ENCODE assay signal across 7 cellular contexts in genomic region chr9:66701411-66702377, GRCh38.
DNase-seq lines count a peak whose midpoint lies in the region; ATAC-seq lines count a peak whose summit lies in the region.
"Not testable (repeated sequence)": the region's sequence is repeated elsewhere in the genome, so short reads cannot be mapped to it uniquely, and the experiment has no call there.

No MANE protein-coding gene starts in this region.

- H3K27ac Mint-ChIP-seq in stimulated activated memory B cell treated with anti-CD40 and anti-IgM and Interleukin-4, amounts not matched to agents 10 μg/mL and 1 μg/mL and 100 μg/mL, for 72 hours: not testable (repeated sequence)

- H3K27me3 ChIP-seq in MG63: not testable (repeated sequence)

- peak; percentile 2 for DNase-seq in MG63
- DNase-seq in activated T-cell treated with anti-CD3 and anti-CD28 coated beads, Interleukin-2, amount 50 U/mL, for 4 hours: not testable (repeated sequence)

- not testable (repeated sequence) for H3K36me3 ChIP-seq in MG63

- not testable (repeated sequence) for H3K4me1 Mint-ChIP-seq in activated T-cell treated with anti-CD3 and anti-CD28 coated beads, Interleukin-2, amount 50 U/mL, for 4 hours (ENCODE audit: low read depth); stimulated activated memory B cell treated with anti-CD40 and anti-IgM and Interleukin-4, amounts not matched to agents 10 μg/mL and 1 μg/mL and 100 μg/mL, for 72 hours

- ATAC-seq in GM18907 (IDR thresholded peaks at IDR 0.05; ENCODE audit: unreplicated experiment) (peak; percentile 53), GM21447 (IDR thresholded peaks at IDR 0.05; ENCODE audit: unreplicated experiment) (peak; percentile 56), HG02884 (IDR thresholded peaks at IDR 0.05; ENCODE audit: unreplicated experiment) (peak; percentile 43), esophagus mucosa (peak; percentile 76)
- ATAC-seq in activated T-cell treated with anti-CD3 and anti-CD28 coated beads, Interleukin-2, amount 50 U/mL, for 4 hours: peak; percentile 48 to 74
- peak; percentile 24 for ATAC-seq in stimulated activated memory B cell treated with anti-CD40 and anti-IgM and Interleukin-4, amounts not matched to agents 10 μg/mL and 1 μg/mL and 100 μg/mL, for 72 hours

- H3K9me3 ChIP-seq in MG63: not testable (repeated sequence)

- H3K4me3 ChIP-seq in MG63: not testable (repeated sequence)

- not testable (repeated sequence) for H3K36me3 Mint-ChIP-seq in activated T-cell treated with anti-CD3 and anti-CD28 coated beads, Interleukin-2, amount 50 U/mL, for 4 hours (ENCODE audit: insufficient read depth); stimulated activated memory B cell treated with anti-CD40 and anti-IgM and Interleukin-4, amounts not matched to agents 10 μg/mL and 1 μg/mL and 100 μg/mL, for 72 hours

- H3K27me3 Mint-ChIP-seq in activated T-cell treated with anti-CD3 and anti-CD28 coated beads, Interleukin-2, amount 50 U/mL, for 4 hours (ENCODE audit: low read depth); stimulated activated memory B cell treated with anti-CD40 and anti-IgM and Interleukin-4, amounts not matched to agents 10 μg/mL and 1 μg/mL and 100 μg/mL, for 72 hours: not testable (repeated sequence)

- H3K4me3 Mint-ChIP-seq in activated T-cell treated with anti-CD3 and anti-CD28 coated beads, Interleukin-2, amount 50 U/mL, for 4 hours; stimulated activated memory B cell treated with anti-CD40 and anti-IgM and Interleukin-4, amounts not matched to agents 10 μg/mL and 1 μg/mL and 100 μg/mL, for 72 hours: not testable (repeated sequence)

- H3K9me3 Mint-ChIP-seq in activated T-cell treated with anti-CD3 and anti-CD28 coated beads, Interleukin-2, amount 50 U/mL, for 4 hours; stimulated activated memory B cell treated with anti-CD40 and anti-IgM and Interleukin-4, amounts not matched to agents 10 μg/mL and 1 μg/mL and 100 μg/mL, for 72 hours: not testable (repeated sequence)

Comparison
In these comparisons a context has a peak if more than half of its experiments do, and no peak if none do; other contexts are left out.
1. ATAC-seq: peak in every context shown above with its lines; median percentile 76 in esophagus mucosa; 61 in activated T-cell treated with anti-CD3 and anti-CD28 coated beads, Interleukin-2, amount 50 U/mL, for 4 hours; 56 in GM21447; 53 in GM18907; 43 in HG02884; 24 in stimulated activated memory B cell treated with anti-CD40 and anti-IgM and Interleukin-4, amounts not matched to agents 10 μg/mL and 1 μg/mL and 100 μg/mL, for 72 hours.